ENCODE assay signal across 2 cellular contexts in the genomic region with DNA sequence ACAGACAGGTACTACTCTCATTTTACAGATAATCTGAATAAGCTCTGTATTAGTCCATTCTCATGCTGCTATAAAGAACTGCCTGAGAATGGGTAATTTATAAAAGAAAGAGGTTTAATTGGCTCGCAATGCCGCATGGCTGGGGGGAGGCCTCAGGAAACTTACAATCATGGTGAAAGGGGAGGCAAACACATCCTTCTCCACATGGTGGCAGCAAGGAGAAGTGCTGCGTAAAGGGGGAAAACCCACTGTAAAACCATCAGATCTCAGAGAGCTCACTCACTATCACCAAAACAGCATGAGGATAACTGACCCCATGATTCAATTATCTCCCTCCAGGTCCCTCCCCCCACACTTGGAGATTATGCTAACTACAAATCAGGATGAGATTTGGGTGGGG.
TF ChIP-seq lines count a peak whose summit lies in the region.

No MANE protein-coding gene starts in this region.

TF ChIP-seq in HepG2, 621 proteins besides CTCF, POLR2A, EP300 and RAD21 (continued from another document):
- TF ChIP-seq ZNF614 (CRISPR knock-in tag; IDR thresholded peaks at IDR 0.05; ENCODE audit: borderline replicate concordance) = no peak
- TF ChIP-seq SMC3 (IDR thresholded peaks at IDR 0.05; ENCODE audit: low read length) = peak; percentile 14; the same call in 1 of the 2 replicates
- TF ChIP-seq STAG1 (CRISPR knock-in tag; IDR thresholded peaks at IDR 0.05) = peak; percentile 46
- TF ChIP-seq, protein P1, sequence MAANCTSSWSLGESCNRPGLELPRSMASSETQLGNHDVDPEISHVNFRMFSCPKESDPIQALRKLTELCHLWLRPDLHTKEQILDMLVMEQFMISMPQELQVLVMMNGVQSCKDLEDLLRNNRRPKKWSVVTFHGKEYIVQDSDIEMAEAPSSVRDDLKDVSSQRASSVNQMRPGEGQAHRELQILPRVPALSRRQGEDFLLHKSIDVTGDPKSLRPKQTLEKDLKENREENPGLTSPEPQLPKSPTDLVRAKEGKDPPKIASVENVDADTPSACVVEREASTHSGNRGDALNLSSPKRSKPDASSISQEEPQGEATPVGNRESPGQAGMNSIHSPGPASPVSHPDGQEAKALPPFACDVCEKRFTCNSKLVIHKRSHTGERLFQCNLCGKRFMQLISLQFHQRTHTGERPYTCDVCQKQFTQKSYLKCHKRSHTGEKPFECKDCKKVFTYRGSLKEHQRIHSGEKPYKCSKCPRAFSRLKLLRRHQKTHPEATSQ (CRISPR knock-in tag; IDR thresholded peaks at IDR 0.05; ENCODE audit: borderline replicate concordance) = peak; percentile 34; the same call in 1 of the 2 replicates
- TF ChIP-seq, protein P2, sequence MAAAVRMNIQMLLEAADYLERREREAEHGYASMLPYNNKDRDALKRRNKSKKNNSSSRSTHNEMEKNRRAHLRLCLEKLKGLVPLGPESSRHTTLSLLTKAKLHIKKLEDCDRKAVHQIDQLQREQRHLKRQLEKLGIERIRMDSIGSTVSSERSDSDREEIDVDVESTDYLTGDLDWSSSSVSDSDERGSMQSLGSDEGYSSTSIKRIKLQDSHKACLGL (CRISPR knock-in tag; IDR thresholded peaks at IDR 0.05) = no peak

TF ChIP-seq in K562, 482 proteins besides CTCF, POLR2A, EP300 and RAD21 (continued from another document):
- TF ChIP-seq, protein P3, sequence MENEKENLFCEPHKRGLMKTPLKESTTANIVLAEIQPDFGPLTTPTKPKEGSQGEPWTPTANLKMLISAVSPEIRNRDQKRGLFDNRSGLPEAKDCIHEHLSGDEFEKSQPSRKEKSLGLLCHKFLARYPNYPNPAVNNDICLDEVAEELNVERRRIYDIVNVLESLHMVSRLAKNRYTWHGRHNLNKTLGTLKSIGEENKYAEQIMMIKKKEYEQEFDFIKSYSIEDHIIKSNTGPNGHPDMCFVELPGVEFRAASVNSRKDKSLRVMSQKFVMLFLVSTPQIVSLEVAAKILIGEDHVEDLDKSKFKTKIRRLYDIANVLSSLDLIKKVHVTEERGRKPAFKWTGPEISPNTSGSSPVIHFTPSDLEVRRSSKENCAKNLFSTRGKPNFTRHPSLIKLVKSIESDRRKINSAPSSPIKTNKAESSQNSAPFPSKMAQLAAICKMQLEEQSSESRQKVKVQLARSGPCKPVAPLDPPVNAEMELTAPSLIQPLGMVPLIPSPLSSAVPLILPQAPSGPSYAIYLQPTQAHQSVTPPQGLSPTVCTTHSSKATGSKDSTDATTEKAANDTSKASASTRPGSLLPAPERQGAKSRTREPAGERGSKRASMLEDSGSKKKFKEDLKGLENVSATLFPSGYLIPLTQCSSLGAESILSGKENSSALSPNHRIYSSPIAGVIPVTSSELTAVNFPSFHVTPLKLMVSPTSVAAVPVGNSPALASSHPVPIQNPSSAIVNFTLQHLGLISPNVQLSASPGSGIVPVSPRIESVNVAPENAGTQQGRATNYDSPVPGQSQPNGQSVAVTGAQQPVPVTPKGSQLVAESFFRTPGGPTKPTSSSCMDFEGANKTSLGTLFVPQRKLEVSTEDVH (IDR thresholded peaks at IDR 0.05; ENCODE audit: low read depth, partially characterized antibody) = no peak
- no peak for TF ChIP-seq RBFOX2 (IDR thresholded peaks at IDR 0.05; ENCODE audit: low read depth, low read length)
- TF ChIP-seq, protein P4, sequence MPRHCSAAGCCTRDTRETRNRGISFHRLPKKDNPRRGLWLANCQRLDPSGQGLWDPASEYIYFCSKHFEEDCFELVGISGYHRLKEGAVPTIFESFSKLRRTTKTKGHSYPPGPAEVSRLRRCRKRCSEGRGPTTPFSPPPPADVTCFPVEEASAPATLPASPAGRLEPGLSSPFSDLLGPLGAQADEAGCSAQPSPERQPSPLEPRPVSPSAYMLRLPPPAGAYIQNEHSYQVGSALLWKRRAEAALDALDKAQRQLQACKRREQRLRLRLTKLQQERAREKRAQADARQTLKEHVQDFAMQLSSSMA (CRISPR knock-in tag; IDR thresholded peaks at IDR 0.05) = no peak
- TF ChIP-seq, protein P5, sequence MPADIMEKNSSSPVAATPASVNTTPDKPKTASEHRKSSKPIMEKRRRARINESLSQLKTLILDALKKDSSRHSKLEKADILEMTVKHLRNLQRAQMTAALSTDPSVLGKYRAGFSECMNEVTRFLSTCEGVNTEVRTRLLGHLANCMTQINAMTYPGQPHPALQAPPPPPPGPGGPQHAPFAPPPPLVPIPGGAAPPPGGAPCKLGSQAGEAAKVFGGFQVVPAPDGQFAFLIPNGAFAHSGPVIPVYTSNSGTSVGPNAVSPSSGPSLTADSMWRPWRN (IDR thresholded peaks at IDR 0.05; ENCODE audit: low read depth) = no peak
- TF ChIP-seq SRF (CRISPR knock-in tag; IDR thresholded peaks at IDR 0.05) = no peak
- no peak for TF ChIP-seq POLR2G (IDR thresholded peaks at IDR 0.05; ENCODE audit: low read depth, low read length)
- TF ChIP-seq, protein P6, sequence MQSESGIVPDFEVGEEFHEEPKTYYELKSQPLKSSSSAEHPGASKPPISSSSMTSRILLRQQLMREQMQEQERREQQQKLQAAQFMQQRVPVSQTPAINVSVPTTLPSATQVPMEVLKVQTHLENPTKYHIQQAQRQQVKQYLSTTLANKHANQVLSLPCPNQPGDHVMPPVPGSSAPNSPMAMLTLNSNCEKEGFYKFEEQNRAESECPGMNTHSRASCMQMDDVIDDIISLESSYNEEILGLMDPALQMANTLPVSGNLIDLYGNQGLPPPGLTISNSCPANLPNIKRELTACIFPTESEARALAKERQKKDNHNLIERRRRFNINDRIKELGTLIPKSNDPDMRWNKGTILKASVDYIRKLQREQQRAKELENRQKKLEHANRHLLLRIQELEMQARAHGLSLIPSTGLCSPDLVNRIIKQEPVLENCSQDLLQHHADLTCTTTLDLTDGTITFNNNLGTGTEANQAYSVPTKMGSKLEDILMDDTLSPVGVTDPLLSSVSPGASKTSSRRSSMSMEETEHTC (IDR thresholded peaks at IDR 0.05) = no peak
- TF ChIP-seq, protein P7, sequence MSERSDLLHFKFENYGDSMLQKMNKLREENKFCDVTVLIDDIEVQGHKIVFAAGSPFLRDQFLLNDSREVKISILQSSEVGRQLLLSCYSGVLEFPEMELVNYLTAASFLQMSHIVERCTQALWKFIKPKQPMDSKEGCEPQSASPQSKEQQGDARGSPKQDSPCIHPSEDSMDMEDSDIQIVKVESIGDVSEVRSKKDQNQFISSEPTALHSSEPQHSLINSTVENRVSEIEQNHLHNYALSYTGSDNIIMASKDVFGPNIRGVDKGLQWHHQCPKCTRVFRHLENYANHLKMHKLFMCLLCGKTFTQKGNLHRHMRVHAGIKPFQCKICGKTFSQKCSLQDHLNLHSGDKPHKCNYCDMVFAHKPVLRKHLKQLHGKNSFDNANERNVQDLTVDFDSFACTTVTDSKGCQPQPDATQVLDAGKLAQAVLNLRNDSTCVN (CRISPR knock-in tag; IDR thresholded peaks at IDR 0.05) = no peak
- TF ChIP-seq, protein P8, sequence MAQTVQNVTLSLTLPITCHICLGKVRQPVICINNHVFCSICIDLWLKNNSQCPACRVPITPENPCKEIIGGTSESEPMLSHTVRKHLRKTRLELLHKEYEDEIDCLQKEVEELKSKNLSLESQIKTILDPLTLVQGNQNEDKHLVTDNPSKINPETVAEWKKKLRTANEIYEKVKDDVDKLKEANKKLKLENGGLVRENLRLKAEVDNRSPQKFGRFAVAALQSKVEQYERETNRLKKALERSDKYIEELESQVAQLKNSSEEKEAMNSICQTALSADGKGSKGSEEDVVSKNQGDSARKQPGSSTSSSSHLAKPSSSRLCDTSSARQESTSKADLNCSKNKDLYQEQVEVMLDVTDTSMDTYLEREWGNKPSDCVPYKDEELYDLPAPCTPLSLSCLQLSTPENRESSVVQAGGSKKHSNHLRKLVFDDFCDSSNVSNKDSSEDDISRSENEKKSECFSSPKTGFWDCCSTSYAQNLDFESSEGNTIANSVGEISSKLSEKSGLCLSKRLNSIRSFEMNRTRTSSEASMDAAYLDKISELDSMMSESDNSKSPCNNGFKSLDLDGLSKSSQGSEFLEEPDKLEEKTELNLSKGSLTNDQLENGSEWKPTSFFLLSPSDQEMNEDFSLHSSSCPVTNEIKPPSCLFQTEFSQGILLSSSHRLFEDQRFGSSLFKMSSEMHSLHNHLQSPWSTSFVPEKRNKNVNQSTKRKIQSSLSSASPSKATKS (CRISPR knock-in tag; IDR thresholded peaks at IDR 0.05) = no peak
- TF ChIP-seq MAFF (IDR thresholded peaks at IDR 0.05; ENCODE audit: low read length) = no peak
- TF ChIP-seq ETV5 (CRISPR knock-in tag; IDR thresholded peaks at IDR 0.05; ENCODE audit: low read depth) = no peak
- no peak for TF ChIP-seq SUPT5H (IDR thresholded peaks at IDR 0.05)
- TF ChIP-seq, protein P9, sequence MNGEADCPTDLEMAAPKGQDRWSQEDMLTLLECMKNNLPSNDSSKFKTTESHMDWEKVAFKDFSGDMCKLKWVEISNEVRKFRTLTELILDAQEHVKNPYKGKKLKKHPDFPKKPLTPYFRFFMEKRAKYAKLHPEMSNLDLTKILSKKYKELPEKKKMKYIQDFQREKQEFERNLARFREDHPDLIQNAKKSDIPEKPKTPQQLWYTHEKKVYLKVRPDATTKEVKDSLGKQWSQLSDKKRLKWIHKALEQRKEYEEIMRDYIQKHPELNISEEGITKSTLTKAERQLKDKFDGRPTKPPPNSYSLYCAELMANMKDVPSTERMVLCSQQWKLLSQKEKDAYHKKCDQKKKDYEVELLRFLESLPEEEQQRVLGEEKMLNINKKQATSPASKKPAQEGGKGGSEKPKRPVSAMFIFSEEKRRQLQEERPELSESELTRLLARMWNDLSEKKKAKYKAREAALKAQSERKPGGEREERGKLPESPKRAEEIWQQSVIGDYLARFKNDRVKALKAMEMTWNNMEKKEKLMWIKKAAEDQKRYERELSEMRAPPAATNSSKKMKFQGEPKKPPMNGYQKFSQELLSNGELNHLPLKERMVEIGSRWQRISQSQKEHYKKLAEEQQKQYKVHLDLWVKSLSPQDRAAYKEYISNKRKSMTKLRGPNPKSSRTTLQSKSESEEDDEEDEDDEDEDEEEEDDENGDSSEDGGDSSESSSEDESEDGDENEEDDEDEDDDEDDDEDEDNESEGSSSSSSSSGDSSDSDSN (IDR thresholded peaks at IDR 0.05; ENCODE audit: borderline replicate concordance in 1 of 2, low read depth in 2 of 2, low read length in 2 of 2) = no peak
- TF ChIP-seq NFATC3 (IDR thresholded peaks at IDR 0.05) = no peak
